ENCODE assay signal across 20 cellular contexts in the genomic region with DNA sequence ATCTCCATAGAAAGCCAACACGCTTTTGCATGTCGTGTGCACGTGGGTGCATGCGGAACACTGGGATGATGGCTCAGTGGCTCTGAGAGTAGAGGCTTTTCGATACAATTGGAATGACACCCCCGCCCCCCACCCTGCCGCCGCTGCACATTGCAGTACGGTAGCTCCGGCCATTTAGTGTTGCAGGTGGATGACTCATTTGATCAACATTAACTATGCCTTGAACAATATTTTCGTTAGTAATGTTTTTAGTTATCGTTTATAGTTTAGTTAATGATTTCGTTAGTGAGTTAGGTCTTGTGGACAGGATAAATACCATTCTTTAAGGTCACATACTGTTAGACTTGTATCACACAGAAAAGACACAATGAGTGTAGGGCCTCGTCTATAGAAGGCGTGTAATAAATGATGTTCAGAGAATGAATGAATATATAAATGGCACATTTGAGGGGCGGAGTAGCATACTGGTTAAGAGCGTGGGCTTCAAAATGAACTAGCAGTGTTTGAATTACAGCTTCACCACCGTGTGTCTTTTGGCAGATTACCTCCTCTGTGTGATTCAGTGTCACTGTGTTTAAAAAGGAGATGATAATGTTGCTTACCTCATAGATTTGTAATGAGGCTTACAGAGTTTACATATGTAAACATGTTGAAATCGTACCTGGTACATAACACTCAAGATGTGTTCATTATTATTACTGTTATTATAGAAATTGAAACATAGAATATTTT.
"Had no signal": no experiment of that assay in that cellular context is flagged by ENCODE, and none has a peak within 500 bp of the region (broad histone marks: within the 10 kb centered on the region; RNA-seq: fewer than 3 reads in every experiment).

No MANE protein-coding gene starts in this region.

- FAIRE-seq: keratinocyte, urothelium cell line had no signal

- H3K36me3 ChIP-seq: esophagus muscularis mucosa, left ventricle myocardium inferior, tibial artery had no signal

- H3K27me3 ChIP-seq: body of pancreas, esophagus muscularis mucosa had no signal

- DNase-seq: activated CD4-positive, alpha-beta T cell treated with anti-CD3 and anti-CD28 coated beads, Interleukin-2, amount 10 ng/mL, durations not matched to agents 24 days and 14 days; activated CD4-positive, CD25-positive, alpha-beta regulatory T cell; activated CD8-positive, alpha-beta memory T cell treated with anti-CD3 and anti-CD28 coated beads, Interleukin-2, amount 50 U/mL, for 4 hours; activated CD8-positive, alpha-beta T cell treated with anti-CD3 and anti-CD28 coated beads, Interleukin-2, amount 10 ng/mL, durations not matched to agents 7 days and 5 days; activated gamma-delta T cell; activated T-cell treated with anti-CD3 and anti-CD28 coated beads, Interleukin-2, amount 50 U/mL, for 48 hours; amniotic stem cell; body of pancreas; central memory CD4-positive, alpha-beta T cell; hippocampal formation; left ventricle myocardium inferior; mucosa of descending colon; naive thymus-derived CD4-positive, alpha-beta T cell; stimulated activated naive B cell treated with anti-CD40 and anti-IgM and Interleukin-4, amounts not matched to agents 10 μg/mL and 1 μg/mL and 100 μg/mL, for 72 hours; tibial artery had no signal

- H3K9me3 ChIP-seq: body of pancreas, esophagus muscularis mucosa, left ventricle myocardium inferior, mucosa of descending colon, tibial artery had no signal

- H3K4me1 ChIP-seq: body of pancreas, esophagus muscularis mucosa, left ventricle myocardium inferior, tibial artery had no signal

- H3K27ac ChIP-seq: body of pancreas, coronary artery, esophagus muscularis mucosa, left ventricle myocardium inferior, tibial artery had no signal

- ATAC-seq: activated CD8-positive, alpha-beta T cell treated with anti-CD3 and anti-CD28 coated beads, Interleukin-2, amount 10 ng/mL, durations not matched to agents 7 days and 5 days; activated naive CD4-positive, alpha-beta T cell treated with anti-CD3 and anti-CD28 coated beads, Interleukin-2, amount 50 U/mL, for 72 hours; body of pancreas; mucosa of descending colon; naive thymus-derived CD4-positive, alpha-beta T cell; stimulated activated naive B cell treated with anti-CD40 and anti-IgM and Interleukin-4, amounts not matched to agents 10 μg/mL and 1 μg/mL and 100 μg/mL, for 72 hours had no signal

- H3K4me3 ChIP-seq: body of pancreas, coronary artery, esophagus muscularis mucosa, left ventricle myocardium inferior, mucosa of descending colon, tibial artery had no signal
